Comparison of ENCODE assay signal across 8 cellular contexts in the genomic region with DNA sequence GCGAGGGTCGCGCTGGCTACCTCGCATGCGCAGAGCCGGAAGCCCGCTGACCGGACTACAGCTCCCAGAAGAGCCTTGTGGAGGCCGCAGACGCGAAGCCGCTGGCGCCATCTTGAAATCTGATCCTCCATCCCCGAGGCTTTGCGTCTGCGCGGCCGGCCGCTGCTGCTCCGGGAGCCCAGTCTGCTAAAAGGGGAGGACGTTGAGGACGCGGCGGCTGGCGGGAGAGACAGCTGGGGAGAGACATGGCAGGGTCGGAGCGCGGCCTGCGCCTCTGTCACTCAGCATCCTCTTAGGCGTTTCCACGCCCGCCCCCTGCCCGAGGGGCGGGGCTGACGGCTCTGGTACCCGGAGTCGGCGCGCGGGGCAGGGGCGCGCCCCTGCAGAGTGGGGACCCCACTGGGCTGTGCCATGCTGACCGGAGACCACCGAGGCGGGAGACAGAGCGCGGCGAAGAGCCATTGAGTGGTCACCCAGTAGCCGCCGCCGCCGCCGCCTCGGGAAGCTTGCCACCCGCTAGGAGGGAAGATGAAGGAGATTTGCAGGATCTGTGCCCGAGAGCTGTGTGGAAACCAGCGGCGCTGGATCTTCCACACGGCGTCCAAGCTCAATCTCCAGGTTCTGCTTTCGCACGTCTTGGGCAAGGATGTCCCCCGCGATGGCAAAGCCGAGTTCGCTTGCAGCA.
A peak's percentile ranks its signal among the peaks of the same experiment; 100 is the strongest.
DNase-seq lines count a peak whose midpoint lies in the region; ATAC-seq, FAIRE-seq and TF ChIP-seq lines count a peak whose summit lies in the region.
"Not testable (repeated sequence)": the region's sequence is repeated elsewhere in the genome, so short reads cannot be mapped to it uniquely, and the experiment has no call there.

No MANE protein-coding gene starts in this region.

- not testable (repeated sequence) for H3K9me3 ChIP-seq in CD8-positive, alpha-beta T cell (ENCODE audit: low read length); gastroesophageal sphincter

- not testable (repeated sequence) for H3K27ac ChIP-seq in CD8-positive, alpha-beta T cell (ENCODE audit: low read depth, low read length)
- H3K27ac ChIP-seq in gastroesophageal sphincter, result peak overlapping the region; percentile 42 to 86 (median 81)

- not testable (repeated sequence) for H3K36me3 Mint-ChIP-seq in CD8-positive, alpha-beta T cell; activated naive CD8-positive, alpha-beta T cell treated with anti-CD3 and anti-CD28 coated beads for 36 hours; nephron progenitor cell (ENCODE audit: low read depth)

- peak; percentile 85 for FAIRE-seq in TTC549 (lab: Jason Lieb, UNC)

- POLR2A ChIA-PET in CD8-positive, alpha-beta T cell (lab: Charles Lee), result not testable (repeated sequence)

- H3K4me3 ChIP-seq in CD8-positive, alpha-beta T cell (ENCODE audit: low read depth, low read length), result peak overlapping the region; percentile 59
- H3K4me3 ChIP-seq in gastroesophageal sphincter, result peak overlapping the region; percentile 40 to 57

- peak; percentile 59 for ATAC-seq in CD8-positive, alpha-beta T cell
- ATAC-seq in GM21515 (IDR thresholded peaks at IDR 0.05; ENCODE audit: unreplicated experiment) (peak; percentile 78), HG03342 (IDR thresholded peaks at IDR 0.05; ENCODE audit: unreplicated experiment) (peak; percentile 67), gastroesophageal sphincter (peak; percentile 93)

- H3K4me1 Mint-ChIP-seq in CD8-positive, alpha-beta T cell (ENCODE audit: low read depth), result peaks cover 17% of the 10 kb centered on the region
- peaks cover 10% of the 10 kb centered on the region for H3K4me1 Mint-ChIP-seq in activated naive CD8-positive, alpha-beta T cell treated with anti-CD3 and anti-CD28 coated beads for 36 hours
- H3K4me1 Mint-ChIP-seq in nephron progenitor cell, result peaks cover 11% of the 10 kb centered on the region

- not testable (repeated sequence) for TF ChIP-seq POLR2A in gastroesophageal sphincter (IDR thresholded peaks at IDR 0.05)

- DNase-seq in CD8-positive, alpha-beta T cell, result peak; percentile 24 to 74 (median 54)
- peak; percentile 75 for DNase-seq in activated naive CD8-positive, alpha-beta T cell treated with anti-CD3 and anti-CD28 coated beads for 36 hours
- DNase-seq in nephron progenitor cell, result peak; percentile 83
- peak; percentile 51 for DNase-seq in stimulated activated CD8-positive, alpha-beta memory T cell treated with anti-CD3 and anti-CD28 coated beads, Interleukin-15, amount 100 ng/mL, for 24 hours (ENCODE audit: low read depth)

- intact Hi-C loops in CD8-positive, alpha-beta T cell (cut with DNase I, micrococcal nuclease), result not testable (repeated sequence)

- not testable (repeated sequence) for TF ChIP-seq CTCF in CD8-positive, alpha-beta T cell (IDR thresholded peaks at IDR 0.05); gastroesophageal sphincter (IDR thresholded peaks at IDR 0.05); nephron progenitor cell (IDR thresholded peaks at IDR 0.05)

- no CpG with 5 or more reads among the region's 66 CpGs for WGBS in gastroesophageal sphincter (ENCODE audit: low coverage in 1 of 2), 2 donors

- H3K36me3 ChIP-seq in CD8-positive, alpha-beta T cell (ENCODE audit: insufficient read depth, low read length); gastroesophageal sphincter: not testable (repeated sequence)

- H3K27ac Mint-ChIP-seq in CD8-positive, alpha-beta T cell, result peak overlapping the region; percentile 52
- H3K27ac Mint-ChIP-seq in activated naive CD8-positive, alpha-beta T cell treated with anti-CD3 and anti-CD28 coated beads for 36 hours; nephron progenitor cell: not testable (repeated sequence)

- not testable (repeated sequence) for TF ChIP-seq EP300 in gastroesophageal sphincter (IDR thresholded peaks at IDR 0.05)

- H3K4me1 ChIP-seq in CD8-positive, alpha-beta T cell (ENCODE audit: insufficient read depth, low read length); gastroesophageal sphincter: not testable (repeated sequence)

- H3K4me3 Mint-ChIP-seq in CD8-positive, alpha-beta T cell, result peak overlapping the region; percentile 85
- H3K4me3 Mint-ChIP-seq in activated naive CD8-positive, alpha-beta T cell treated with anti-CD3 and anti-CD28 coated beads for 36 hours, result peak overlapping the region; percentile 74
- H3K4me3 Mint-ChIP-seq in nephron progenitor cell, result peak overlapping the region; percentile 89

- not testable (repeated sequence) for H3K27me3 Mint-ChIP-seq in CD8-positive, alpha-beta T cell (ENCODE audit: low read depth); activated naive CD8-positive, alpha-beta T cell treated with anti-CD3 and anti-CD28 coated beads for 36 hours; nephron progenitor cell (ENCODE audit: low read depth, poor library complexity)

- not testable (repeated sequence) for H3K27me3 ChIP-seq in CD8-positive, alpha-beta T cell (ENCODE audit: insufficient read depth, low read length); gastroesophageal sphincter

- CTCF ChIA-PET in CD8-positive, alpha-beta T cell (lab: Charles Lee), result not testable (repeated sequence)

- not testable (repeated sequence) for H3K9me3 Mint-ChIP-seq in CD8-positive, alpha-beta T cell; activated naive CD8-positive, alpha-beta T cell treated with anti-CD3 and anti-CD28 coated beads for 36 hours; nephron progenitor cell
